ENCODE assay signal across 8 cellular contexts in the genomic region with DNA sequence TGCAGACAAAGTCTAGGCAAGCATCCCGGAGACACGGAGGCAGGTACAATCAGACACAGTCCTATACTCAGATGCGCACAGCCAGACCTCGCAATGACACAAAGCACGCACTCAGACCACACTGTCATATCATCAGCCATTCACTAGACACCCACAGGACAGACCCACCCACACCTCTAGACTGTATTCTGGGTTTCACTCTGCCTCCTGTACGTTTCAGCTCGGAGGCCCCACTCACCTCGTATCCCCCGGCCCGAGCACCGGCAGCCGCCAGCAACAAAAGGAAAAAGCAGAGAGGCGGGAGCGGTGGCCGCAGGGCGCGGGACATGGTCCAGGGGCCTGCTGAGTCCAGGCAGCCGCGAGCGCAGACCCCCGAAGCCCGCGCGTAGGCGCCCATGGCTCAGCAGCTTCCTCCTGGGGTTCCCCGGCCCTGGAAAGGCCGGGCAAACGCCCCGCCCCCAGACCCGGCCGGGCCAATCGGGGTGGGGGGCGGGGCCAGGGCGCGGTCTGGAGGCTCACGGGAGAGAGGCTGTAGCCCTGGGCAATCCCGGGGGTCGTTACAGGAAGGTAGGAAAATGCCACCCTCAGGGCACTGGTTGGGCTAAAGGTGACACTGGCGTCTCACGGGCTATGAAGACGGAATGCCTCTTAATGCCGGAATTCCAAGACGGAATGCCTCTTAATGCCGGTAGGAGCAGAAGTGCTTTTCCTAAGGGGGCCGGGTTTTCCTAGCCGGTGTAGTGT. TPM values are rescaled to one million over a fixed set of nuclear protein-coding genes. Genes with fewer than 3 reads are reported as not detected.
A peak's percentile ranks its signal among the peaks of the same experiment; 100 is the strongest.
DNase-seq lines count a peak whose midpoint lies in the region; ATAC-seq, FAIRE-seq and TF ChIP-seq lines count a peak whose summit lies in the region.

TSS of gene MAN2B1 (minus strand) at position 438 of the 744 bp plus-strand sequence. CDS start at position 397, 41 bp downstream.
A gene with protein sequence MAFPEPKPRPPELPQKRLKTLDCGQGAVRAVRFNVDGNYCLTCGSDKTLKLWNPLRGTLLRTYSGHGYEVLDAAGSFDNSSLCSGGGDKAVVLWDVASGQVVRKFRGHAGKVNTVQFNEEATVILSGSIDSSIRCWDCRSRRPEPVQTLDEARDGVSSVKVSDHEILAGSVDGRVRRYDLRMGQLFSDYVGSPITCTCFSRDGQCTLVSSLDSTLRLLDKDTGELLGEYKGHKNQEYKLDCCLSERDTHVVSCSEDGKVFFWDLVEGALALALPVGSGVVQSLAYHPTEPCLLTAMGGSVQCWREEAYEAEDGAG (plus strand): TSS at position 503 of the 744 bp plus-strand sequence. CDS start 2,984 bp downstream, outside the sequence.

- peaks cover 0 to 43% of the 10 kb centered on the region in 2 donors for H3K36me3 ChIP-seq in psoas muscle (ENCODE audit: insufficient read depth in 1 of 2, low read depth in 1 of 2)

- peaks cover 33% of the 10 kb centered on the region for H3K4me1 ChIP-seq in psoas muscle

- peak; percentile 80 for ATAC-seq in T-helper 17 cell
- ATAC-seq in left ventricle myocardium superior, result peak; percentile 85
- peak; percentile 73 to 84 (median 82) for ATAC-seq in psoas muscle

- no peaks in the 10 kb centered on the region for H3K27me3 ChIP-seq in psoas muscle (ENCODE audit: insufficient read depth in 3 of 3, low read length in 2 of 3)

- WGBS in psoas muscle, 3 donors, result 1 to 2% (median 1%) methylated on average over 46 of the region's 46 CpGs

- peaks cover 2% of the 10 kb centered on the region for H3K36me3 Mint-ChIP-seq in T-helper 17 cell (ENCODE audit: low read depth)

- peak within 1 kb of the TSS; percentile 98 for H3K4me3 ChIP-seq in psoas muscle

- peak within 1 kb of the TSS; percentile 99 for H3K27ac Mint-ChIP-seq in T-helper 17 cell

- H3K27me3 Mint-ChIP-seq in T-helper 17 cell, result no peaks in the 10 kb centered on the region

- H3K9me3 ChIP-seq in T-helper 17 cell (ENCODE audit: control insufficient read depth, low read length, poor library complexity, severe bottlenecking) (no peaks in the 10 kb centered on the region), psoas muscle (no peaks in the 10 kb centered on the region)

- H3K4me1 Mint-ChIP-seq in T-helper 17 cell, result peaks cover 39% of the 10 kb centered on the region

- peak within 1 kb of the TSS; percentile 99 for H3K4me3 Mint-ChIP-seq in T-helper 17 cell

- no peak for FAIRE-seq in D721Med (lab: Jason Lieb, UNC)

- intact Hi-C loops in left ventricle myocardium superior (cut with micrococcal nuclease) (no loop called here), psoas muscle (cut with DNase I) (no loop called here)

- TF ChIP-seq CTCF in D721Med (IDR thresholded peaks at IDR 0.05; ENCODE audit: insufficient read depth, missing control alignments) (no peak), psoas muscle (IDR thresholded peaks at IDR 0.05) (no peak)

- DNase-seq in D721Med (ENCODE audit: insufficient read length, low spot score) (peak; percentile 97), GOT3 (lab: John Stamatoyannopoulos, UW) (peak; percentile 40), NCI-H1105 treated with DMSO at 0.1 percent for 48 hours (lab: John Stamatoyannopoulos, UW) (peak; percentile 74), T-helper 17 cell (peak; percentile 71 to 82 (median 81)), amniotic epithelial cell (ENCODE audit: low read depth) (peak; percentile 42), left ventricle myocardium superior (peak; percentile 87), psoas muscle (peak; percentile 79 to 85), ureter (ENCODE audit: low spot score) (peak; percentile 77)

- peak within 1 kb of the TSS; percentile 74 for H3K27ac ChIP-seq in psoas muscle

RNA-seq across cellular contexts. Expression of gene MAN2B1, which starts in this region (rescaled TPM):
- 100 to 1,000 TPM; 157 to 181 TPM for total RNA-seq in T-helper 17 cell
- total RNA-seq in left ventricle myocardium superior, result 32.5 TPM
- total RNA-seq in psoas muscle, result 10 to 100 TPM; 14.6 to 20.5 (median 16.2) TPM
- 10 to 100 TPM in 2 of 3 donors, 1 to 10 TPM in 1; 9.6 to 17.8 (median 14.1) TPM for polyA plus RNA-seq in psoas muscle
- total RNA-seq in ureter, result 85.1 TPM

RNA-seq across cellular contexts. Expression of the second gene that starts in this region (rescaled TPM):
- total RNA-seq in T-helper 17 cell (10 to 100 TPM; 10.5 to 11.1 TPM), left ventricle myocardium superior (8.7 TPM), psoas muscle (1 to 10 TPM; 1.8 to 5.8 (median 3.7) TPM), ureter (11.0 TPM)
- 1 to 10 TPM; 3.8 to 9.1 (median 5.8) TPM for polyA plus RNA-seq in psoas muscle

Comparison
In these comparisons a context has a peak if more than half of its experiments do, and no peak if none do; other contexts are left out.
1. Peak in every context shown above with its lines: DNase-seq, ATAC-seq, H3K4me3 ChIP-seq and H3K27ac ChIP-seq.
2. DNase-seq: peak in every context shown above with its lines; median percentile 97 in D721Med; 87 in left ventricle myocardium superior; 82 in psoas muscle; 81 in T-helper 17 cell; 77 in ureter; 74 in NCI-H1105 treated with DMSO at 0.1 percent for 48 hours; 42 in amniotic epithelial cell; 40 in GOT3.